In genomic region chrX:40172980-40173661, GRCh38 we compare ENCODE assay signal across 8 cellular contexts.
DNase-seq lines count a peak whose midpoint lies in the region; ATAC-seq, FAIRE-seq and TF ChIP-seq lines count a peak whose summit lies in the region.

No MANE protein-coding gene starts in this region.

- intact Hi-C loops in sigmoid colon (cut with DNase I): loop anchor here (5.0 to 10.0 kb wide), 2 partner anchors 266 to 292 kb away; no protein-coding TSS in a partner anchor

- TF ChIP-seq POLR2A in Peyer's patch (IDR thresholded peaks at IDR 0.05) (peak in 1 of 2 donors; percentile 9), gastroesophageal sphincter (IDR thresholded peaks at IDR 0.05) (no peak), sigmoid colon (IDR thresholded peaks at IDR 0.05) (no peak), GM12891 (IDR thresholded peaks at IDR 0.05; ENCODE audit: low read depth, low read length) (no peak)

- DNase-seq in GM06990 (ENCODE audit: extremely low read depth, insufficient read length) (no peak), Peyer's patch (no peak), sigmoid colon (no peak), UCSD-AML1 (lab: John Stamatoyannopoulos, UW; ENCODE audit: unreplicated experiment) (no peak), LoVo (ENCODE audit: low spot score) (no peak), NCI-H345 (lab: John Stamatoyannopoulos, UW) (no peak), GM12891 (ENCODE audit: insufficient read length, low spot score) (no peak)

- 46 to 92% methylated on average over 4 to 8 of the region's 14 CpGs for WGBS in gastroesophageal sphincter (ENCODE audit: low coverage in 1 of 2), 2 donors
- WGBS in sigmoid colon, 2 donors: 57 to 69% methylated on average over 14 of the region's 14 CpGs

- H3K36me3 ChIP-seq in GM06990 (ENCODE audit: control insufficient read depth, insufficient read depth, low read length): no peaks in the 10 kb centered on the region
- H3K36me3 ChIP-seq in Peyer's patch: no peaks in the 10 kb centered on the region
- no peaks in the 10 kb centered on the region for H3K36me3 ChIP-seq in gastroesophageal sphincter
- H3K36me3 ChIP-seq in sigmoid colon: no peaks in the 10 kb centered on the region

- no peak for ATAC-seq in gastroesophageal sphincter

- no peak for FAIRE-seq in GM12891 (lab: Jason Lieb, UNC)

- H3K4me3 ChIP-seq in GM06990 (replicated peaks; ENCODE audit: low read depth, low read length): peak overlapping the region; percentile 65
- H3K4me3 ChIP-seq in Peyer's patch: peak overlapping the region in 3 of 4 donors; percentile 48 to 56 (median 54)
- peak overlapping the region; percentile 41 to 56 for H3K4me3 ChIP-seq in gastroesophageal sphincter
- H3K4me3 ChIP-seq in sigmoid colon: peak overlapping the region in 3 of 4 donors; percentile 46 to 52 (median 50)

- H3K27me3 ChIP-seq in GM06990 (replicated peaks; ENCODE audit: control insufficient read depth, insufficient read depth, low read length): no peaks in the 10 kb centered on the region
- H3K27me3 ChIP-seq in Peyer's patch: no peaks in the 10 kb centered on the region
- H3K27me3 ChIP-seq in gastroesophageal sphincter: no peaks in the 10 kb centered on the region
- peaks cover 0 to 13% (median 0%) of the 10 kb centered on the region in 3 donors for H3K27me3 ChIP-seq in sigmoid colon

- no peak for TF ChIP-seq EP300 in gastroesophageal sphincter (IDR thresholded peaks at IDR 0.05)
- no peak for TF ChIP-seq EP300 in sigmoid colon (IDR thresholded peaks at IDR 0.05)

- H3K27ac ChIP-seq in Peyer's patch (peak overlapping the region; percentile 91 to 100 (median 99)), gastroesophageal sphincter (peak overlapping the region; percentile 85 to 95 (median 92)), sigmoid colon (peak overlapping the region; percentile 91 to 97 (median 93))

- TF ChIP-seq CTCF in GM06990 (IDR thresholded peaks at IDR 0.05; ENCODE audit: insufficient read depth, low read length, poor library complexity, severe bottlenecking) (no peak), Peyer's patch (IDR thresholded peaks at IDR 0.05) (no peak), gastroesophageal sphincter (IDR thresholded peaks at IDR 0.05) (no peak), sigmoid colon (IDR thresholded peaks at IDR 0.05) (no peak)

- H3K9me3 ChIP-seq in Peyer's patch: no peaks in the 10 kb centered on the region
- no peaks in the 10 kb centered on the region for H3K9me3 ChIP-seq in gastroesophageal sphincter
- H3K9me3 ChIP-seq in sigmoid colon: no peaks in the 10 kb centered on the region

- H3K4me1 ChIP-seq in Peyer's patch (peaks cover 0 to 29% (median 0%) of the 10 kb centered on the region in 4 donors), gastroesophageal sphincter (peaks cover 0 to 48% (median 0%) of the 10 kb centered on the region in 3 donors), sigmoid colon (peaks cover 0 to 65% (median 38%) of the 10 kb centered on the region in 4 donors)

TF ChIP-seq in GM12891, 5 proteins besides CTCF, POLR2A, EP300 and RAD21:
- TF ChIP-seq POU2F2 (IDR thresholded peaks at IDR 0.05; ENCODE audit: low read depth, low read length) (no peak), SPI1 (IDR thresholded peaks at IDR 0.05; ENCODE audit: low read depth, low read length) (no peak), TAF1 (IDR thresholded peaks at IDR 0.05; ENCODE audit: low read depth, low read length) (no peak), PAX5 (IDR thresholded peaks at IDR 0.05; ENCODE audit: insufficient read depth, low read length, severe bottlenecking) (no peak), POLR2AphosphoS5 (IDR thresholded peaks at IDR 0.05; ENCODE audit: low read depth, low read length) (no peak)
